ENCODE assay signal across 39 cellular contexts in the genomic region with DNA sequence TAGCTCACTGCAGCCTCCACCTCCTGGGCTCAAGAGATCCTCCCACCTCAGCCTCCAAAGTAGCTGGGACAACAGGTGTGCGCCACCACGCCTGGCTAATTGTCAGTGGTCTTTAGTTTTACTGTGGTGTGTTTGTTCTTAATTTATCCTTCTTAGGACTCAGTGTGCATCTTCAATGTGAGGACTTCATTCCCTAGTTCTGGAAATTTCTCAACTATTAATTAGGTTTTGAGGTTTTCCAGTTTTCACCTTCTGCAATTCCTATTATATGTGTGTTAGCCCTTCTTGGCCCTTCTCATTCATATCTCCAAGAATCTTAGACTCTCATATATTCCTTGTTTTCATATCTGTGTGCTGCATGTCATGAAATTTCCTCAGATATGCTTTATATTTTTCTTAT. TPM values are rescaled to one million over a fixed set of nuclear protein-coding genes. Genes with fewer than 3 reads are reported as not detected.
"Had no signal": no experiment of that assay in that cellular context is flagged by ENCODE, and none has a peak within 500 bp of the region (broad histone marks: within the 10 kb centered on the region; RNA-seq: fewer than 3 reads in every experiment).

No MANE protein-coding gene starts in this region.

- H3K4me3 ChIP-seq: MG63 had no signal

- DNase-seq: Karpas-422, Kasumi-1, MG63, MM.1S, MV-4-11, NCI-H1048, NCI-H1092, NCI-H1092 treated with DMSO at 0.1 percent for 48 hours, NCI-H1105, NCI-H1105 treated with DMSO at 0.1 percent for 48 hours, NCI-H1417, NCI-H1417 treated with DMSO at 0.1 percent for 48 hours, NCI-H1436, NCI-H1436 treated with DMSO at 0.1 percent for 48 hours, NCI-H146, NCI-H1694, NCI-H1694 treated with DMSO at 0.1 percent for 48 hours, NCI-H187, NCI-H187 treated with DMSO at 0.1 percent for 48 hours, NCI-H1930, NCI-H2029, NCI-H2029 treated with DMSO at 0.1 percent for 48 hours, NCI-H2081, NCI-H2081 treated with DMSO at 0.1 percent for 48 hours, NCI-H2107, NCI-H2171, NCI-H2171 treated with DMSO at 0.1 percent for 48 hours, NCI-H2227 treated with DMSO at 0.1 percent for 48 hours, NCI-H226, NCI-H345, NCI-H446, NCI-H446 treated with DMSO at 0.1 percent for 48 hours, NCI-H510A, NCI-H510A treated with DMSO at 0.1 percent for 48 hours, NCI-H524 had no signal

- H3K36me3 ChIP-seq: MG63 had no signal

- H3K27me3 ChIP-seq: MG63 had no signal

- H3K9me3 ChIP-seq: MG63 had no signal

RNA-seq across cellular contexts. Expression of a gene that starts 32.2 kb away (rescaled TPM):
- total RNA-seq: LHCN-M2, M059J, MCF 10A, NCI-H460 had no signal

RNA-seq across cellular contexts. Expression of a gene that starts 44.5 kb away (rescaled TPM):
- total RNA-seq: M059J had no signal
